ENCODE assay signal across 8 cellular contexts in genomic region chr2:99337164-99337930, GRCh38. TPM values are rescaled to one million over a fixed set of nuclear protein-coding genes. Genes with fewer than 3 reads are reported as not detected.
DNase-seq lines count a peak whose midpoint lies in the region; ATAC-seq and TF ChIP-seq lines count a peak whose summit lies in the region.

TSS of gene EIF5B (plus strand) at chr2:99337389. CDS start at chr2:99337555, 166 bp downstream.

- H3K27ac ChIP-seq in HCT116 (ENCODE audit: low read depth, low read length): peak within 1 kb of the TSS; percentile 51
- H3K27ac ChIP-seq in MM.1S (ENCODE audit: low read length): peak within 1 kb of the TSS; percentile 90
- peak within 1 kb of the TSS; percentile 94 for H3K27ac ChIP-seq in stomach smooth muscle (ENCODE audit: low read length)

- H3K9me3 ChIP-seq in HCT116 (ENCODE audit: control insufficient read depth in 1 of 2, insufficient read depth in 1 of 2, low read depth in 1 of 2, low read length in 2 of 2) (no peaks in the 10 kb centered on the region), MM.1S (replicated peaks; ENCODE audit: insufficient read depth, low read length) (no peaks in the 10 kb centered on the region), stomach smooth muscle (ENCODE audit: control insufficient read depth in 2 of 2, low read length in 2 of 2) (no peaks in the 10 kb centered on the region)

- TF ChIP-seq CTCF in HCT116 (IDR thresholded peaks at IDR 0.05 in 2 of 3, conservative IDR thresholded peaks at IDR 0.05 in 1 of 3; ENCODE audit: borderline replicate concordance in 1 of 3, insufficient read depth in 1 of 3, low read depth in 2 of 3, low read length in 2 of 3) (peak; percentile 56 to 78 (median 63)), MM.1S (IDR thresholded peaks at IDR 0.05; ENCODE audit: low read length) (peak; percentile 73), foreskin fibroblast (IDR thresholded peaks at IDR 0.05; ENCODE audit: low read depth, low read length) (peak; percentile 72), neural crest cell (conservative IDR thresholded peaks at IDR 0.05) (peak; percentile 64)

- peak within 1 kb of the TSS; percentile 8 for H2AFZ ChIP-seq in HCT116 (ENCODE audit: low read depth, low read length, poor library complexity, severe bottlenecking)
- peak within 1 kb of the TSS; percentile 99 for H2AFZ ChIP-seq in MM.1S (ENCODE audit: low read length)

- no peak within 1 kb of the TSS for H3K27ac Mint-ChIP-seq in neural crest cell (ENCODE audit: unreplicated experiment)

- peak within 1 kb of the TSS; percentile 80 for H3K4me2 ChIP-seq in HCT116 (ENCODE audit: low read length)
- H3K4me2 ChIP-seq in MM.1S (ENCODE audit: low read depth, low read length): peak within 1 kb of the TSS; percentile 99

- no peaks in the 10 kb centered on the region for H3K27me3 Mint-ChIP-seq in neural crest cell (ENCODE audit: low read depth)

- peaks cover 24% of the 10 kb centered on the region for H3F3A ChIP-seq in MM.1S (ENCODE audit: insufficient read depth, low read length)

- no TSS peak for BruUV-seq in HCT116 (replicated peaks; lab: Mats Ljungman, UMichigan)

- peaks cover 11% of the 10 kb centered on the region; the same call in 1 of the 2 replicates for H4K20me1 ChIP-seq in HCT116 (ENCODE audit: insufficient read depth)
- peaks cover 23% of the 10 kb centered on the region for H4K20me1 ChIP-seq in MM.1S (ENCODE audit: insufficient read depth, low read length)

- intact Hi-C loops in HCT116 (cut with micrococcal nuclease): no loop called here

- H3K79me2 ChIP-seq in HCT116 (ENCODE audit: insufficient read depth, low read length) (peaks cover 90% of the 10 kb centered on the region), MM.1S (ENCODE audit: low read length) (peaks cover 87% of the 10 kb centered on the region)

- peaks cover 13% of the 10 kb centered on the region for H3K4me1 Mint-ChIP-seq in neural crest cell

- POLR2A ChIA-PET in HCT116 (lab: Charles Lee): interaction anchor here (0.9 to 3.2 kb wide), 5 partner anchors 10 to 688 kb away, joined by 3 to 14 read pairs (median 3); partner anchors contain the start of gene C2orf15

- ATAC-seq in HCT116: peak; percentile 81

- CTCF ChIA-PET in HCT116 (lab: Charles Lee): interaction anchor here (0.6 to 2.3 kb wide), 9 partner anchors 10 to 688 kb away, joined by 3 to 14 read pairs (median 3); partner anchors contain the start of genes MRPL30 and REV1

- peaks cover 2 to 23% of the 10 kb centered on the region in 2 experiments for H3K4me1 ChIP-seq in HCT116 (ENCODE audit: control insufficient read depth in 1 of 2, insufficient read depth in 2 of 2, low read length in 2 of 2)
- no peaks in the 10 kb centered on the region for H3K4me1 ChIP-seq in MM.1S (ENCODE audit: low read length)
- peaks cover 13% of the 10 kb centered on the region for H3K4me1 ChIP-seq in stomach smooth muscle (ENCODE audit: control insufficient read depth, insufficient read depth, low read length)

- RAD21 ChIA-PET in HCT116 (lab: Charles Lee; ENCODE audit: low non-redundant PET in 1 of 2, low total read pairs in 2 of 2, uncharacterized antibody in 2 of 2, unreplicated experiment in 2 of 2): interaction anchor here in 1 of 2 experiments (1.1 kb wide), 1 partner anchor 153 kb away, joined by 4 read pairs; the partner anchor contains the start of gene REV1

- H3K9ac ChIP-seq in HCT116 (ENCODE audit: low read length) (peak within 1 kb of the TSS; percentile 89), MM.1S (ENCODE audit: low read length) (peak within 1 kb of the TSS; percentile 93), stomach smooth muscle (ENCODE audit: low read length in 2 of 2) (peak within 1 kb of the TSS; percentile 91 to 96)

- H3K27me3 ChIP-seq in HCT116 (ENCODE audit: insufficient read depth, low read length) (no peaks in the 10 kb centered on the region), MM.1S (replicated peaks; ENCODE audit: insufficient read depth, low read length) (no peaks in the 10 kb centered on the region), stomach smooth muscle (ENCODE audit: control insufficient read depth in 1 of 2, insufficient read depth in 2 of 2, low read length in 2 of 2) (no peaks in the 10 kb centered on the region)

- DNase-seq in GM04503 (ENCODE audit: low read depth) (peak; percentile 75), HCT116 (ENCODE audit: low read depth, low spot score) (peak; percentile 91), MM.1S (peak; percentile 99), SHP77 treated with DMSO at 0.1 percent for 48 hours (lab: John Stamatoyannopoulos, UW) (peak; percentile 66), activated gamma-delta T cell (lab: John Stamatoyannopoulos, UW) (peak; percentile 83), foreskin fibroblast (peak; percentile 98 to 99), neural crest cell (ENCODE audit: low read depth, low spot score) (peak; percentile 91)

- 0 out of 2 replicates have a peak, but pooled peaks have one; percentile 29 for TF ChIP-seq RAD21 in HCT116 (IDR thresholded peaks at IDR 0.05; ENCODE audit: low read depth)

- peaks cover 5 to 8% of the 10 kb centered on the region in 2 experiments; a peak in 2 of 4 replicates for H3K36me3 ChIP-seq in HCT116 (ENCODE audit: control insufficient read depth in 1 of 2, insufficient read depth in 2 of 2, low read length in 2 of 2)
- peaks cover 8% of the 10 kb centered on the region for H3K36me3 ChIP-seq in MM.1S (replicated peaks; ENCODE audit: insufficient read depth, low read length)
- H3K36me3 ChIP-seq in stomach smooth muscle (ENCODE audit: control insufficient read depth in 2 of 2, insufficient read depth in 2 of 2, low read length in 2 of 2): peaks cover 2 to 5% of the 10 kb centered on the region in 2 donors

- TF ChIP-seq POLR2A in HCT116 (IDR thresholded peaks at IDR 0.05; ENCODE audit: borderline replicate concordance, extremely low read depth, insufficient read depth, insufficient read length): peak; percentile 86

- H3K4me3 ChIP-seq in HCT116 (replicated peaks in 1 of 2; ENCODE audit: low read depth in 1 of 2, low read length in 2 of 2) (peak within 1 kb of the TSS; percentile 82 to 92), MM.1S (ENCODE audit: low read length) (peak within 1 kb of the TSS; percentile 96), foreskin fibroblast (ENCODE audit: low read depth in 1 of 2, low read length in 2 of 2) (peak within 1 kb of the TSS; percentile 73 to 84), stomach smooth muscle (ENCODE audit: low read length in 2 of 2) (peak within 1 kb of the TSS; percentile 91 to 98)

- H3K4me3 Mint-ChIP-seq in neural crest cell: no peak within 1 kb of the TSS

- H3K36me3 Mint-ChIP-seq in neural crest cell (ENCODE audit: low read depth): peaks cover 2% of the 10 kb centered on the region

- no peaks in the 10 kb centered on the region for H3K9me3 Mint-ChIP-seq in neural crest cell

- H3K9me2 ChIP-seq in HCT116 (ENCODE audit: insufficient read depth) (no peaks in the 10 kb centered on the region), MM.1S (replicated peaks; ENCODE audit: insufficient read depth, low read length) (no peaks in the 10 kb centered on the region)

TF ChIP-seq in HCT116, 20 proteins besides CTCF, POLR2A, EP300 and RAD21:
- TF ChIP-seq MAX (IDR thresholded peaks at IDR 0.05) (peak; percentile 95), CBX3 (IDR thresholded peaks at IDR 0.05; ENCODE audit: low read depth) (peak; percentile 93), POLR2AphosphoS5 (IDR thresholded peaks at IDR 0.05; ENCODE audit: low read depth, low read length) (peak; percentile 98), YY1 (IDR thresholded peaks at IDR 0.05; ENCODE audit: extremely low read depth, insufficient replicate concordance, low read depth, low read length) (peak; percentile 58), ZFX (IDR thresholded peaks at IDR 0.05) (peak; percentile 81), SIN3A (IDR thresholded peaks at IDR 0.05; ENCODE audit: low read depth) (peak; percentile 91), SRF (IDR thresholded peaks at IDR 0.05; ENCODE audit: low read depth) (0 out of 2 replicates have a peak, but pooled peaks have one; percentile 47), ZNF274 (IDR thresholded peaks at IDR 0.05; ENCODE audit: low read depth, low read length) (no peak), TCF7L2 (IDR thresholded peaks at IDR 0.05; ENCODE audit: borderline replicate concordance, extremely low read depth, insufficient read depth, insufficient read length) (no peak), FOSL1 (IDR thresholded peaks at IDR 0.05; ENCODE audit: low read depth) (no peak), EZH2phosphoT487 (IDR thresholded peaks at IDR 0.05; ENCODE audit: borderline replicate concordance) (no peak)
- TF ChIP-seq, protein P1, sequence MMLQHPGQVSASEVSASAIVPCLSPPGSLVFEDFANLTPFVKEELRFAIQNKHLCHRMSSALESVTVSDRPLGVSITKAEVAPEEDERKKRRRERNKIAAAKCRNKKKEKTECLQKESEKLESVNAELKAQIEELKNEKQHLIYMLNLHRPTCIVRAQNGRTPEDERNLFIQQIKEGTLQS (IDR thresholded peaks at IDR 0.05): no peak
- TF ChIP-seq, protein P2, sequence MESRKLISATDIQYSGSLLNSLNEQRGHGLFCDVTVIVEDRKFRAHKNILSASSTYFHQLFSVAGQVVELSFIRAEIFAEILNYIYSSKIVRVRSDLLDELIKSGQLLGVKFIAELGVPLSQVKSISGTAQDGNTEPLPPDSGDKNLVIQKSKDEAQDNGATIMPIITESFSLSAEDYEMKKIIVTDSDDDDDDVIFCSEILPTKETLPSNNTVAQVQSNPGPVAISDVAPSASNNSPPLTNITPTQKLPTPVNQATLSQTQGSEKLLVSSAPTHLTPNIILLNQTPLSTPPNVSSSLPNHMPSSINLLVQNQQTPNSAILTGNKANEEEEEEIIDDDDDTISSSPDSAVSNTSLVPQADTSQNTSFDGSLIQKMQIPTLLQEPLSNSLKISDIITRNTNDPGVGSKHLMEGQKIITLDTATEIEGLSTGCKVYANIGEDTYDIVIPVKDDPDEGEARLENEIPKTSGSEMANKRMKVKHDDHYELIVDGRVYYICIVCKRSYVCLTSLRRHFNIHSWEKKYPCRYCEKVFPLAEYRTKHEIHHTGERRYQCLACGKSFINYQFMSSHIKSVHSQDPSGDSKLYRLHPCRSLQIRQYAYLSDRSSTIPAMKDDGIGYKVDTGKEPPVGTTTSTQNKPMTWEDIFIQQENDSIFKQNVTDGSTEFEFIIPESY (IDR thresholded peaks at IDR 0.05; ENCODE audit: extremely low read depth, insufficient replicate concordance, low read length): peak; percentile 81

RNA-seq across cellular contexts. Expression of gene EIF5B, which starts in this region (rescaled TPM):
- total RNA-seq in HCT116 (2021; ENCODE audit: unreplicated experiment) (65.9 TPM), neural crest cell (49.0 and 50.5 TPM in 2 replicates)
- polyA plus RNA-seq in HCT116 (2012): 25.8 and 36.2 TPM in 2 replicates

Comparison
In these comparisons a context has a peak if more than half of its experiments do, and no peak if none do; other contexts are left out.
1. Peak in every context shown above with its lines: DNase-seq, ATAC-seq, H3K4me3 ChIP-seq and H3K27ac ChIP-seq.